ENCODE assay signal across 14 cellular contexts in the genomic region with DNA sequence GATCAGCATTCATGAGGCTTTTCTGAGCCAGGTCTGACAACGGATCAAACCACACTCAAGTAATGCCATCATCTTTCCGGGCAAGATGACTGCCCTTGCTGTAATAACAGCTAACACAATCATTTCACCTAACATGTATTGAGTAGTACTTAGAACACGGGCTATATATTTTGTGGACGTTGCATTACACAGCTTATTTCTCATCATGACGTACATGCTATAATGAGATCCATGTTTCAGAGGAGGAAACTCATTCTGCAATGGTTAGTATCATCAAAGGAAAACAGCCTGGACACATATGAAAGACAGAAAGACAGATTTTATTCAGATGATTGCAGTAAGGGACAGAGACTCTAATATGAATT.
"Had no signal": no experiment of that assay in that cellular context is flagged by ENCODE, and none has a peak within 500 bp of the region (broad histone marks: within the 10 kb centered on the region; RNA-seq: fewer than 3 reads in every experiment).

No MANE protein-coding gene starts in this region.

- H3K4me3 ChIP-seq: body of pancreas, heart left ventricle, left lung, skin epidermis, uterus had no signal

- H3K36me3 ChIP-seq: heart left ventricle, left lung, uterus had no signal

- H3K27ac ChIP-seq: body of pancreas, epithelial cell of prostate, heart left ventricle, uterus had no signal

- DNase-seq: activated naive CD4-positive, alpha-beta T cell treated with anti-CD3 and anti-CD28 coated beads, Interleukin-2, amount 50 U/mL, for 16 hours; activated T-cell treated with anti-CD3 and anti-CD28 coated beads, Interleukin-2, amount 50 U/mL, for 1 hour; body of pancreas; central memory CD4-positive, alpha-beta T cell; cortex of kidney; effector memory CD4-positive, alpha-beta T cell; foreskin melanocyte; heart left ventricle; mesendoderm; nephron progenitor cell; uterus had no signal

- H3K4me1 ChIP-seq: body of pancreas, uterus had no signal

- H3K9me3 ChIP-seq: body of pancreas, heart left ventricle, left lung, uterus had no signal

- ATAC-seq: body of pancreas had no signal

- H3K27me3 ChIP-seq: body of pancreas, heart left ventricle, left lung, uterus had no signal
